17 cellular contexts compared by ENCODE assay signal in genomic region chr14:91953170-91953985, GRCh38.
"Had no signal": no experiment of that assay in that cellular context is flagged by ENCODE, and none has a peak within 500 bp of the region (broad histone marks: within the 10 kb centered on the region; RNA-seq: fewer than 3 reads in every experiment).

No MANE protein-coding gene starts in this region.

- H3K36me3 ChIP-seq: esophagus squamous epithelium, ovary, transverse colon, vagina had no signal

- DNase-seq: activated CD4-positive, alpha-beta T cell treated with anti-CD3 and anti-CD28 coated beads, Interleukin-2, amount 50 U/mL, for 1 hour; activated CD8-positive, alpha-beta memory T cell treated with anti-CD3 and anti-CD28 coated beads for 24 hours; activated gamma-delta T cell treated with Interleukin-2 at 50 U/mL for 16 hours; activated naive CD8-positive, alpha-beta T cell treated with anti-CD3 and anti-CD28 coated beads for 36 hours; esophagus squamous epithelium; left colon; stimulated activated CD4-positive, alpha-beta T cell treated with anti-CD3 and anti-CD28 coated beads, Interleukin-2, amount 100 ng/mL, for 48 hours; stimulated activated naive B cell treated with anti-CD40 and anti-IgM and Interleukin-4, amounts not matched to agents 10 μg/mL and 1 μg/mL and 100 μg/mL, for 72 hours; T-helper 9 cell; transverse colon had no signal

- H3K4me3 ChIP-seq: coronary artery, esophagus squamous epithelium, lung, ovary, transverse colon, vagina had no signal

- H3K36me3 Mint-ChIP-seq: activated naive CD8-positive, alpha-beta T cell treated with anti-CD3 and anti-CD28 coated beads for 36 hours; mesothelial cell of epicardium; stimulated activated naive B cell treated with anti-CD40 and anti-IgM and Interleukin-4, amounts not matched to agents 10 μg/mL and 1 μg/mL and 100 μg/mL, for 72 hours had no signal

- H3K27ac Mint-ChIP-seq: activated naive CD8-positive, alpha-beta T cell treated with anti-CD3 and anti-CD28 coated beads for 36 hours; mesothelial cell of epicardium; stimulated activated naive B cell treated with anti-CD40 and anti-IgM and Interleukin-4, amounts not matched to agents 10 μg/mL and 1 μg/mL and 100 μg/mL, for 72 hours had no signal

- H3K4me3 Mint-ChIP-seq: activated naive CD8-positive, alpha-beta T cell treated with anti-CD3 and anti-CD28 coated beads for 36 hours; mesothelial cell of epicardium; neural crest cell; stimulated activated naive B cell treated with anti-CD40 and anti-IgM and Interleukin-4, amounts not matched to agents 10 μg/mL and 1 μg/mL and 100 μg/mL, for 72 hours had no signal

- H3K27me3 ChIP-seq: ovary, vagina had no signal

- H3K4me1 ChIP-seq: esophagus squamous epithelium, transverse colon had no signal

- H3K9me3 ChIP-seq: esophagus squamous epithelium, ovary, transverse colon, vagina had no signal

- H3K9me3 Mint-ChIP-seq: activated naive CD8-positive, alpha-beta T cell treated with anti-CD3 and anti-CD28 coated beads for 36 hours; mesothelial cell of epicardium; neural crest cell; stimulated activated naive B cell treated with anti-CD40 and anti-IgM and Interleukin-4, amounts not matched to agents 10 μg/mL and 1 μg/mL and 100 μg/mL, for 72 hours had no signal

- H3K4me1 Mint-ChIP-seq: activated naive CD8-positive, alpha-beta T cell treated with anti-CD3 and anti-CD28 coated beads for 36 hours; stimulated activated naive B cell treated with anti-CD40 and anti-IgM and Interleukin-4, amounts not matched to agents 10 μg/mL and 1 μg/mL and 100 μg/mL, for 72 hours had no signal

- ATAC-seq: activated CD4-positive, CD25-positive, alpha-beta regulatory T cell treated with anti-CD3 and anti-CD28 coated beads, Interleukin-2, amount 50 U/mL, for 24 hours; left colon; stimulated activated naive B cell treated with anti-CD40 and anti-IgM and Interleukin-4, amounts not matched to agents 10 μg/mL and 1 μg/mL and 100 μg/mL, for 72 hours had no signal

- H3K27ac ChIP-seq: esophagus squamous epithelium, ovary, transverse colon, vagina had no signal
